28 cellular contexts compared by ENCODE assay signal in the genomic region with DNA sequence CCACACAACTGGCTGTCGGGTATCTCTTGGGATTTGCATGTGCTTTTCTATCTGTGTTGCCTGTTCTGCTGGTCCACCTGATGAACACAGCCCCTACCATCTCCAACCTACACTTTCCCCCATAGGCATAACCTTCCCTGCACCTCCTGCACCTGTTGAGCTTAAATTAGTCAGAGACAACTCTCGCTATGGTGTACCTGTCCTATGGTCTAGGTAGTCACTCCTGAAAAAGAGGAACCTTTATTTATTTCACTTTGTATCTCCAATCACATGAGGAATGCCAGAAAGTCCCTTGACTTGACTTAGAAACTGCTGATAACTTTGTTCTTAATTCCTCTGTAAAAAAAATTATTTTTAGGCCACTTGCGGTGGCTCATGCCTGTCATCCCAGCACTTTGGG.
"Had no signal": no experiment of that assay in that cellular context is flagged by ENCODE, and none has a peak within 500 bp of the region (broad histone marks: within the 10 kb centered on the region; RNA-seq: fewer than 3 reads in every experiment).

No MANE protein-coding gene starts in this region.

- H3K4me1 Mint-ChIP-seq: activated T-helper 17 cell treated with anti-CD3 and anti-CD28 coated beads, Interleukin-2, amount 50 U/mL, for 72 hours; T-helper 17 cell; WTC11 had no signal

- H3K27me3 Mint-ChIP-seq: activated CD8-positive, alpha-beta T cell treated with anti-CD3 and anti-CD28 coated beads for 36 hours; activated T-helper 17 cell treated with anti-CD3 and anti-CD28 coated beads, Interleukin-2, amount 50 U/mL, for 72 hours; effector memory CD8-positive, alpha-beta T cell; T-helper 17 cell had no signal

- H3K4me3 Mint-ChIP-seq: activated CD8-positive, alpha-beta T cell treated with anti-CD3 and anti-CD28 coated beads for 36 hours; activated naive CD8-positive, alpha-beta T cell; activated T-cell treated with anti-CD3 and anti-CD28 coated beads, Interleukin-2, amount 50 U/mL, for 4 hours; activated T-helper 17 cell treated with anti-CD3 and anti-CD28 coated beads, Interleukin-2, amount 50 U/mL, for 72 hours; effector memory CD8-positive, alpha-beta T cell; T-helper 17 cell; T-helper 2 cell treated with Interferon-gamma antibody and Interleukin-4, amounts not matched to agents 5 μg/mL and 100 μg/mL, for 36 hours; WTC11 had no signal

- ATAC-seq: activated CD8-positive, alpha-beta T cell treated with anti-CD3 and anti-CD28 coated beads for 36 hours; activated T-cell treated with anti-CD3 and anti-CD28 coated beads, Interleukin-2, amount 50 U/mL, for 4 hours; activated T-helper 17 cell treated with anti-CD3 and anti-CD28 coated beads, Interleukin-2, amount 50 U/mL, for 72 hours; body of pancreas; effector memory CD8-positive, alpha-beta T cell; gastroesophageal sphincter; heart right ventricle; T-helper 17 cell; WTC11 had no signal

- H3K27ac Mint-ChIP-seq: activated CD8-positive, alpha-beta T cell treated with anti-CD3 and anti-CD28 coated beads for 36 hours; activated naive CD8-positive, alpha-beta T cell; activated T-helper 17 cell treated with anti-CD3 and anti-CD28 coated beads, Interleukin-2, amount 50 U/mL, for 72 hours; effector memory CD8-positive, alpha-beta T cell; T-helper 17 cell; T-helper 2 cell treated with Interferon-gamma antibody and Interleukin-4, amounts not matched to agents 5 μg/mL and 100 μg/mL, for 36 hours; WTC11 had no signal

- DNase-seq: activated CD4-positive, alpha-beta T cell treated with anti-CD3 and anti-CD28 coated beads for 48 hours; activated CD4-positive, alpha-beta T cell treated with anti-CD3 and anti-CD28 coated beads, Interleukin-2, amount 50 U/mL, for 1 hour; activated CD4-positive, alpha-beta T cell treated with anti-CD3 and anti-CD28 coated beads, Interleukin-2, amount 50 U/mL, for 48 hours; activated CD8-positive, alpha-beta memory T cell treated with anti-CD3 and anti-CD28 coated beads for 24 hours; activated CD8-positive, alpha-beta T cell treated with anti-CD3 and anti-CD28 coated beads for 36 hours; activated effector memory CD4-positive, alpha-beta T cell treated with Interleukin-2 at 50 U/mL for 16 hours; activated gamma-delta T cell treated with Interleukin-2 at 50 U/mL for 16 hours; activated naive CD4-positive, alpha-beta T cell treated with anti-CD3 and anti-CD28 coated beads, Interleukin-2, amount 50 U/mL, for 16 hours; activated naive CD4-positive, alpha-beta T cell treated with Interleukin-2 at 50 U/mL for 16 hours; activated T-cell treated with anti-CD3 and anti-CD28 coated beads, Interleukin-2, amount 50 U/mL, for 4 hours; amniotic stem cell; anterior cingulate cortex; body of pancreas; caudate nucleus; cortex of kidney; dermis blood vessel endothelial cell; effector CD4-positive, alpha-beta T cell; effector memory CD8-positive, alpha-beta T cell; esophagus squamous epithelium; foreskin melanocyte; heart right ventricle; T-helper 17 cell; T1000 had no signal
